Comparison of ENCODE assay signal across 12 cellular contexts in genomic region chr9:34576943-34577634, GRCh38. TPM values are rescaled to one million over a fixed set of nuclear protein-coding genes. Genes with fewer than 3 reads are reported as not detected.
A peak's percentile ranks its signal among the peaks of the same experiment; 100 is the strongest.
DNase-seq lines count a peak whose midpoint lies in the region; ATAC-seq and TF ChIP-seq lines count a peak whose summit lies in the region.
"Had no signal": no experiment of that assay in that cellular context is flagged by ENCODE, and none has a peak within 500 bp of the region (broad histone marks: within the 10 kb centered on the region; RNA-seq: fewer than 3 reads in every experiment).

No MANE protein-coding gene starts in this region.

- ATAC-seq in activated naive CD8-positive, alpha-beta T cell treated with anti-CD3 and anti-CD28 coated beads, Interleukin-2, amount 50 U/mL, for 24 hours: no peak
- ATAC-seq in left lung (peak; percentile 9), GM19328 (IDR thresholded peaks at IDR 0.05; ENCODE audit: unreplicated experiment) (no peak), HG03442 (IDR thresholded peaks at IDR 0.05; ENCODE audit: unreplicated experiment) (no peak)
- ATAC-seq in stimulated activated effector memory CD8-positive, alpha-beta T cell treated with anti-CD3 and anti-CD28 coated beads, Interleukin-12 subunit alpha, Interleukin-12 subunit beta, amount 100 ng/mL, for 72 hours: no peak
- ATAC-seq: GM12878 had no signal

- peaks cover 32% of the 10 kb centered on the region for H3K27me3 Mint-ChIP-seq in activated naive CD8-positive, alpha-beta T cell
- H3K27me3 Mint-ChIP-seq in activated naive CD8-positive, alpha-beta T cell treated with anti-CD3 and anti-CD28 coated beads, Interleukin-2, amount 50 U/mL, for 24 hours: peaks cover 57% of the 10 kb centered on the region

- no peak overlapping the region for H3K4me3 ChIP-seq in left lung
- H3K4me3 ChIP-seq: GM12878 had no signal

- H3K4me1 Mint-ChIP-seq in activated naive CD8-positive, alpha-beta T cell (ENCODE audit: low read depth): peaks cover 9% of the 10 kb centered on the region
- peaks cover 7% of the 10 kb centered on the region for H3K4me1 Mint-ChIP-seq in activated naive CD8-positive, alpha-beta T cell treated with anti-CD3 and anti-CD28 coated beads, Interleukin-2, amount 50 U/mL, for 24 hours
- H3K4me1 Mint-ChIP-seq in stimulated activated effector memory CD8-positive, alpha-beta T cell treated with anti-CD3 and anti-CD28 coated beads, Interleukin-12 subunit alpha, Interleukin-12 subunit beta, amount 100 ng/mL, for 72 hours: peaks cover 31% of the 10 kb centered on the region

- no peak overlapping the region for H3K27ac Mint-ChIP-seq in activated naive CD8-positive, alpha-beta T cell
- H3K27ac Mint-ChIP-seq in activated naive CD8-positive, alpha-beta T cell treated with anti-CD3 and anti-CD28 coated beads, Interleukin-2, amount 50 U/mL, for 24 hours: no peak overlapping the region
- H3K27ac Mint-ChIP-seq in stimulated activated effector memory CD8-positive, alpha-beta T cell treated with anti-CD3 and anti-CD28 coated beads, Interleukin-12 subunit alpha, Interleukin-12 subunit beta, amount 100 ng/mL, for 72 hours: no peak overlapping the region

- H3K9me3 Mint-ChIP-seq in activated naive CD8-positive, alpha-beta T cell (ENCODE audit: low read depth): no peaks in the 10 kb centered on the region
- no peaks in the 10 kb centered on the region for H3K9me3 Mint-ChIP-seq in activated naive CD8-positive, alpha-beta T cell treated with anti-CD3 and anti-CD28 coated beads, Interleukin-2, amount 50 U/mL, for 24 hours
- H3K9me3 Mint-ChIP-seq in stimulated activated effector memory CD8-positive, alpha-beta T cell treated with anti-CD3 and anti-CD28 coated beads, Interleukin-12 subunit alpha, Interleukin-12 subunit beta, amount 100 ng/mL, for 72 hours: no peaks in the 10 kb centered on the region

- H3K4me3 Mint-ChIP-seq in activated naive CD8-positive, alpha-beta T cell: peak overlapping the region; percentile 55
- no peak overlapping the region for H3K4me3 Mint-ChIP-seq in activated naive CD8-positive, alpha-beta T cell treated with anti-CD3 and anti-CD28 coated beads, Interleukin-2, amount 50 U/mL, for 24 hours
- peak overlapping the region; percentile 67 for H3K4me3 Mint-ChIP-seq in stimulated activated effector memory CD8-positive, alpha-beta T cell treated with anti-CD3 and anti-CD28 coated beads, Interleukin-12 subunit alpha, Interleukin-12 subunit beta, amount 100 ng/mL, for 72 hours

- H3K36me3 Mint-ChIP-seq in activated naive CD8-positive, alpha-beta T cell: no peaks in the 10 kb centered on the region
- no peaks in the 10 kb centered on the region for H3K36me3 Mint-ChIP-seq in activated naive CD8-positive, alpha-beta T cell treated with anti-CD3 and anti-CD28 coated beads, Interleukin-2, amount 50 U/mL, for 24 hours (ENCODE audit: low read depth)
- H3K36me3 Mint-ChIP-seq in stimulated activated effector memory CD8-positive, alpha-beta T cell treated with anti-CD3 and anti-CD28 coated beads, Interleukin-12 subunit alpha, Interleukin-12 subunit beta, amount 100 ng/mL, for 72 hours: no peaks in the 10 kb centered on the region

- H3K27ac ChIP-seq in left lung: no peak overlapping the region
- H3K27ac ChIP-seq: neutrophil had no signal

- H3K27me3 ChIP-seq in left lung: peaks cover 12 to 89% of the 10 kb centered on the region in 2 donors

- intact Hi-C loops in left lung (cut with DNase I): no loop called here

- H3K36me3 ChIP-seq in left lung: no peaks in the 10 kb centered on the region
- H3K36me3 ChIP-seq: neutrophil had no signal

- H3K9me3 ChIP-seq in left lung: no peaks in the 10 kb centered on the region
- H3K9me3 ChIP-seq: neutrophil had no signal

- TF ChIP-seq CTCF in left lung (IDR thresholded peaks at IDR 0.05): no peak

- no peak for DNase-seq in activated naive CD8-positive, alpha-beta T cell treated with anti-CD3 and anti-CD28 coated beads, Interleukin-2, amount 50 U/mL, for 24 hours
- peak; percentile 15 for DNase-seq in amniotic epithelial cell (ENCODE audit: low read depth)
- DNase-seq in left lung: no peak
- no peak for DNase-seq in stimulated activated effector memory CD8-positive, alpha-beta T cell treated with anti-CD3 and anti-CD28 coated beads, Interleukin-12 subunit alpha, Interleukin-12 subunit beta, amount 100 ng/mL, for 72 hours (ENCODE audit: low spot score in 2 of 2)
- DNase-seq in NCI-H1436 treated with DMSO at 0.1 percent for 48 hours (lab: John Stamatoyannopoulos, UW): no peak
- DNase-seq: NCI-H524 treated with DMSO at 0.1 percent for 48 hours, SHP77 had no signal

- peaks cover 0 to 7% of the 10 kb centered on the region in 2 donors for H3K4me1 ChIP-seq in left lung

RNA-seq across cellular contexts. Expression of gene CNTFR, which starts 12.4 kb away (rescaled TPM):
- total RNA-seq in left lung: under 1 TPM; 0.90 to 0.92 TPM
- total RNA-seq: GM12878 had no signal

RNA-seq across cellular contexts. Expression of gene RPP25L, which starts 34.8 kb away (rescaled TPM):
- 10 to 100 TPM; 18.6 to 21.9 TPM for total RNA-seq in left lung

RNA-seq across cellular contexts. Expression of gene DCTN3, which starts 43.2 kb away (rescaled TPM):
- 10 to 100 TPM; 69.8 to 70.4 TPM for total RNA-seq in left lung

RNA-seq across cellular contexts. Expression of gene ARID3C, which starts 51.8 kb away (rescaled TPM):
- not detected for total RNA-seq in left lung
- total RNA-seq: GM12878 had no signal

RNA-seq across cellular contexts. Expression of gene ENHO, which starts 54.3 kb away (rescaled TPM):
- under 1 TPM; 0.26 to 0.61 TPM for total RNA-seq in left lung
- total RNA-seq: GM12878 had no signal
